In genomic region chr19:56121180-56122167, GRCh38 we compare ENCODE assay signal across 8 cellular contexts. TPM values are rescaled to one million over a fixed set of nuclear protein-coding genes. Genes with fewer than 3 reads are reported as not detected.
DNase-seq lines count a peak whose midpoint lies in the region; ATAC-seq, FAIRE-seq and TF ChIP-seq lines count a peak whose summit lies in the region.

ZNF787 (minus strand) TSS chr19:56121295; CDS start chr19:56103217, 18,078 bp downstream.

- no peaks in the 10 kb centered on the region for H3K27me3 ChIP-seq in bronchial epithelial cell (ENCODE audit: control insufficient read depth, insufficient read depth, low read length)

- CTCF ChIA-PET in AG04449 (lab: Yijun Ruan, JAX), result interaction anchor here (0.6 to 1.0 kb wide), 2 partner anchors 13 to 31 kb away, joined by 3 to 4 read pairs; no protein-coding TSS in a partner anchor

- H3K4me3 ChIP-seq in AG04449 (ENCODE audit: low read depth, low read length), result peak within 1 kb of the TSS; percentile 75
- peak within 1 kb of the TSS; percentile 81 for H3K4me3 ChIP-seq in WI38 (ENCODE audit: low read depth, low read length)
- H3K4me3 ChIP-seq in bronchial epithelial cell (ENCODE audit: low read depth, low read length), result peak within 1 kb of the TSS; percentile 82

- TF ChIP-seq CTCF in AG04449 (IDR thresholded peaks at IDR 0.05; ENCODE audit: insufficient read depth, low read length, missing control alignments) (no peak), WI38 (IDR thresholded peaks at IDR 0.05; ENCODE audit: low read depth, low read length) (no peak), bronchial epithelial cell (IDR thresholded peaks at IDR 0.05; ENCODE audit: insufficient read depth, low read length, severe bottlenecking) (no peak)

- POLR2A ChIA-PET in AG04449 (lab: Yijun Ruan, JAX), result interaction anchor here (1.0 to 2.2 kb wide), 4 partner anchors 10 to 193 kb away, joined by 3 to 11 read pairs (median 5); partner anchors contain the start of genes ZNF444 and ZSCAN5A

- DNase-seq in AG04449 (ENCODE audit: low read depth, low spot score) (peak; percentile 80), NCI-H2227 treated with DMSO at 0.1 percent for 48 hours (lab: John Stamatoyannopoulos, UW) (peak; percentile 100), bronchial epithelial cell (ENCODE audit: low read depth) (peak; percentile 79), iPS-NIHi7 (ENCODE audit: extremely low spot score) (peak; percentile 96), smooth muscle cell of the brain vasculature (ENCODE audit: low read depth, low spot score) (peak; percentile 92)

- no peak for FAIRE-seq in bronchial epithelial cell (lab: Jason Lieb, UNC)

- peaks cover 3% of the 10 kb centered on the region for H3K36me3 ChIP-seq in bronchial epithelial cell (ENCODE audit: control insufficient read depth, insufficient read depth, low read length)

- peak; percentile 85 for ATAC-seq in GM18907 (IDR thresholded peaks at IDR 0.05; ENCODE audit: unreplicated experiment)
- peak; percentile 78 for ATAC-seq in HG03159 (IDR thresholded peaks at IDR 0.05; ENCODE audit: unreplicated experiment)

RNA-seq across cellular contexts. Expression of gene ZNF787, which starts in this region (rescaled TPM):
- 32.6 and 43.0 TPM in 2 replicates for total RNA-seq in bronchial epithelial cell

Comparison
In these comparisons a context has a peak if more than half of its experiments do, and no peak if none do; other contexts are left out.
1. Peak in every context shown above with its lines: DNase-seq, ATAC-seq and H3K4me3 ChIP-seq.